Comparison of ENCODE assay signal across 8 cellular contexts in genomic region chr9:32571969-32572899, GRCh38. TPM values are rescaled to one million over a fixed set of nuclear protein-coding genes. Genes with fewer than 3 reads are reported as not detected.
DNase-seq lines count a peak whose midpoint lies in the region; ATAC-seq and TF ChIP-seq lines count a peak whose summit lies in the region.

No MANE protein-coding gene starts in this region.

- H3K27ac ChIP-seq in duodenal mucosa (ENCODE audit: low read depth, low read length), result peak overlapping the region; percentile 81
- H3K27ac ChIP-seq in lower lobe of right lung, result peak overlapping the region; percentile 93

- intact Hi-C loops in lower lobe of right lung (cut with DNase I), result no loop called here

- H3K9ac ChIP-seq in duodenal mucosa (ENCODE audit: low read depth in 1 of 2, low read length in 2 of 2), result peak overlapping the region; percentile 90 to 96

- peak; percentile 89 for ATAC-seq in GM18868 (IDR thresholded peaks at IDR 0.05; ENCODE audit: unreplicated experiment)
- peak; percentile 90 for ATAC-seq in HG03135 (IDR thresholded peaks at IDR 0.05; ENCODE audit: unreplicated experiment)
- ATAC-seq in lower lobe of right lung, result peak; percentile 94

- peak; percentile 56 for TF ChIP-seq CTCF in lower lobe of right lung (IDR thresholded peaks at IDR 0.05)

- H3K36me3 ChIP-seq in duodenal mucosa (ENCODE audit: control insufficient read depth in 1 of 2, insufficient read depth in 2 of 2, low read length in 2 of 2) (peaks cover 0 to 20% of the 10 kb centered on the region in 2 donors), lower lobe of right lung (peaks cover 10% of the 10 kb centered on the region)

- peak; percentile 85 for DNase-seq in Ammon's horn (ENCODE audit: low spot score)
- peak; percentile 30 for DNase-seq in NCI-H345 treated with DMSO at 0.1 percent for 48 hours (lab: John Stamatoyannopoulos, UW; ENCODE audit: unreplicated experiment)
- DNase-seq in activated CD4-positive, alpha-beta T cell treated with anti-CD3 and anti-CD28 coated beads, Interleukin-2, amount 50 U/mL, for 1 hour, result peak; percentile 70
- peak; percentile 64 for DNase-seq in lower lobe of right lung
- peak; percentile 56 for DNase-seq in stimulated activated CD8-positive, alpha-beta memory T cell treated with anti-CD3 and anti-CD28 coated beads, Interleukin-12 subunit alpha, Interleukin-12 subunit beta, amount 100 ng/mL, for 1 hour (ENCODE audit: low read depth)

- H3K27me3 ChIP-seq in duodenal mucosa (ENCODE audit: control insufficient read depth in 1 of 2, insufficient read depth in 2 of 2, low read length in 2 of 2), result no peaks in the 10 kb centered on the region
- H3K27me3 ChIP-seq in lower lobe of right lung (ENCODE audit: low read depth), result no peaks in the 10 kb centered on the region

- H3K4me1 ChIP-seq in duodenal mucosa (ENCODE audit: control insufficient read depth in 1 of 2, insufficient read depth in 2 of 2, low read length in 2 of 2) (peaks cover 20 to 21% of the 10 kb centered on the region in 2 donors), lower lobe of right lung (peaks cover 23% of the 10 kb centered on the region)

- H3K9me3 ChIP-seq in duodenal mucosa (ENCODE audit: control insufficient read depth in 1 of 2, low read length in 2 of 2) (no peaks in the 10 kb centered on the region), lower lobe of right lung (no peaks in the 10 kb centered on the region)

- H3K4me3 ChIP-seq in duodenal mucosa (ENCODE audit: low read depth in 1 of 2, low read length in 2 of 2) (peak overlapping the region; percentile 95), lower lobe of right lung (peak overlapping the region; percentile 97)

RNA-seq across cellular contexts. Expression of gene NDUFB6, which starts 0.7 kb away (rescaled TPM):
- 39.0 TPM for total RNA-seq in lower lobe of right lung

RNA-seq across cellular contexts. Expression of gene TOPORS, which starts 19.8 kb away (rescaled TPM):
- total RNA-seq in lower lobe of right lung, result 15.4 TPM

RNA-seq across cellular contexts. Expression of gene SMIM27, which starts 20.1 kb away (rescaled TPM):
- total RNA-seq in lower lobe of right lung, result 12.3 TPM

RNA-seq across cellular contexts. Expression of gene RIGI, which starts 46.2 kb away (rescaled TPM):
- 24.6 TPM for total RNA-seq in lower lobe of right lung

Comparison
In these comparisons a context has a peak if more than half of its experiments do, and no peak if none do; other contexts are left out.
1. Peak in every context shown above with its lines: DNase-seq, ATAC-seq, H3K4me3 ChIP-seq and H3K27ac ChIP-seq.
2. DNase-seq: peak in every context shown above with its lines; median percentile 85 in Ammon's horn; 70 in activated CD4-positive, alpha-beta T cell treated with anti-CD3 and anti-CD28 coated beads, Interleukin-2, amount 50 U/mL, for 1 hour; 64 in lower lobe of right lung; 56 in stimulated activated CD8-positive, alpha-beta memory T cell treated with anti-CD3 and anti-CD28 coated beads, Interleukin-12 subunit alpha, Interleukin-12 subunit beta, amount 100 ng/mL, for 1 hour; 30 in NCI-H345 treated with DMSO at 0.1 percent for 48 hours.